9 cellular contexts compared by ENCODE assay signal in genomic region chr20:38304845-38305447, GRCh38. TPM values are rescaled to one million over a fixed set of nuclear protein-coding genes. Genes with fewer than 3 reads are reported as not detected.
A peak's percentile ranks its signal among the peaks of the same experiment; 100 is the strongest.
DNase-seq lines count a peak whose midpoint lies in the region; ATAC-seq and TF ChIP-seq lines count a peak whose summit lies in the region.
"Had no signal": no experiment of that assay in that cellular context is flagged by ENCODE, and none has a peak within 500 bp of the region (broad histone marks: within the 10 kb centered on the region; RNA-seq: fewer than 3 reads in every experiment).

No MANE protein-coding gene starts in this region.

- H3K27me3 ChIP-seq in WERI-Rb-1 (ENCODE audit: insufficient read depth, low read depth, severe bottlenecking) = no peaks in the 10 kb centered on the region

- H3K4me3 Mint-ChIP-seq in type B pancreatic cell = no peak overlapping the region
- H3K4me3 Mint-ChIP-seq in activated T-helper 1 cell treated with anti-CD3 and anti-CD28 coated beads, Interleukin-12 subunit alpha, Interleukin-12 subunit beta, Interleukin-2, Interleukin-4 antibody, amounts not matched to agents 30 ng/mL and 10 ng/mL and 1 ng/mL, durations not matched to agents 14 hours and 24 hours and 36 hours = no peak overlapping the region

- peak; percentile 56 for DNase-seq in EL
- peak; percentile 75 for DNase-seq in HPDE6-E6E7 (ENCODE audit: extremely low spot score)
- DNase-seq in WERI-Rb-1 = peak; percentile 65
- peak; percentile 40 for DNase-seq in left cardiac atrium
- DNase-seq in type B pancreatic cell (ENCODE audit: extremely low spot score, unreplicated experiment) = no peak
- no peak for DNase-seq in NCI-H510A treated with DMSO at 0.1 percent for 48 hours (lab: John Stamatoyannopoulos, UW)
- no peak for DNase-seq in activated T-helper 1 cell treated with anti-CD3 and anti-CD28 coated beads, Interleukin-12 subunit alpha, Interleukin-12 subunit beta, Interleukin-2, Interleukin-4 antibody, amounts not matched to agents 30 ng/mL and 10 ng/mL and 1 ng/mL, durations not matched to agents 14 hours and 24 hours and 36 hours (ENCODE audit: low spot score)
- DNase-seq: naive B cell had no signal

- no peaks in the 10 kb centered on the region for H3K36me3 Mint-ChIP-seq in type B pancreatic cell
- H3K36me3 Mint-ChIP-seq in activated T-helper 1 cell treated with anti-CD3 and anti-CD28 coated beads, Interleukin-12 subunit alpha, Interleukin-12 subunit beta, Interleukin-2, Interleukin-4 antibody, amounts not matched to agents 30 ng/mL and 10 ng/mL and 1 ng/mL, durations not matched to agents 14 hours and 24 hours and 36 hours (ENCODE audit: low read depth) = no peaks in the 10 kb centered on the region
- H3K36me3 Mint-ChIP-seq: naive B cell had no signal

- peak; percentile 19 to 22 for ATAC-seq in left cardiac atrium
- no peak for ATAC-seq in HG02763 (IDR thresholded peaks at IDR 0.05; ENCODE audit: unreplicated experiment)

- no peaks in the 10 kb centered on the region for H3K36me3 ChIP-seq in WERI-Rb-1

- H3K4me3 ChIP-seq in WERI-Rb-1 (ENCODE audit: low read depth, low read length) = no peak overlapping the region

- no peaks in the 10 kb centered on the region for H3K27me3 Mint-ChIP-seq in type B pancreatic cell
- H3K27me3 Mint-ChIP-seq in activated T-helper 1 cell treated with anti-CD3 and anti-CD28 coated beads, Interleukin-12 subunit alpha, Interleukin-12 subunit beta, Interleukin-2, Interleukin-4 antibody, amounts not matched to agents 30 ng/mL and 10 ng/mL and 1 ng/mL, durations not matched to agents 14 hours and 24 hours and 36 hours (ENCODE audit: insufficient read depth) = peaks cover 35% of the 10 kb centered on the region

- intact Hi-C loops in left cardiac atrium (cut with DNase I) = no loop called here
- intact Hi-C loops in activated T-helper 1 cell treated with anti-CD3 and anti-CD28 coated beads, Interleukin-12 subunit alpha, Interleukin-12 subunit beta, Interleukin-2, Interleukin-4 antibody, amounts not matched to agents 30 ng/mL and 10 ng/mL and 1 ng/mL, durations not matched to agents 14 hours and 24 hours and 36 hours (cut with micrococcal nuclease) = no loop called here

- no peak overlapping the region for H3K27ac ChIP-seq in WERI-Rb-1

- peaks cover 15% of the 10 kb centered on the region for H3K4me1 Mint-ChIP-seq in type B pancreatic cell (ENCODE audit: unreplicated experiment)
- H3K4me1 Mint-ChIP-seq in activated T-helper 1 cell treated with anti-CD3 and anti-CD28 coated beads, Interleukin-12 subunit alpha, Interleukin-12 subunit beta, Interleukin-2, Interleukin-4 antibody, amounts not matched to agents 30 ng/mL and 10 ng/mL and 1 ng/mL, durations not matched to agents 14 hours and 24 hours and 36 hours (ENCODE audit: low read depth) = peaks cover 20% of the 10 kb centered on the region

- H3K9me3 Mint-ChIP-seq in type B pancreatic cell = no peaks in the 10 kb centered on the region
- no peaks in the 10 kb centered on the region for H3K9me3 Mint-ChIP-seq in activated T-helper 1 cell treated with anti-CD3 and anti-CD28 coated beads, Interleukin-12 subunit alpha, Interleukin-12 subunit beta, Interleukin-2, Interleukin-4 antibody, amounts not matched to agents 30 ng/mL and 10 ng/mL and 1 ng/mL, durations not matched to agents 14 hours and 24 hours and 36 hours

- H3K9me3 ChIP-seq in WERI-Rb-1 (ENCODE audit: severe bottlenecking) = no peaks in the 10 kb centered on the region

- H3K27ac Mint-ChIP-seq in type B pancreatic cell = no peak overlapping the region
- H3K27ac Mint-ChIP-seq in activated T-helper 1 cell treated with anti-CD3 and anti-CD28 coated beads, Interleukin-12 subunit alpha, Interleukin-12 subunit beta, Interleukin-2, Interleukin-4 antibody, amounts not matched to agents 30 ng/mL and 10 ng/mL and 1 ng/mL, durations not matched to agents 14 hours and 24 hours and 36 hours = no peak overlapping the region

- TF ChIP-seq CTCF in WERI-Rb-1 (IDR thresholded peaks at IDR 0.05; ENCODE audit: low read depth, low read length) (peak; percentile 83), type B pancreatic cell (conservative IDR thresholded peaks at IDR 0.05) (peak; percentile 59)

RNA-seq across cellular contexts. Expression of gene BPI, which starts 1.0 kb away (rescaled TPM):
- total RNA-seq in left cardiac atrium (not detected), type B pancreatic cell (ENCODE audit: low replicate concordance) (0.17 TPM in 1 of 2 replicates, not detected in the other)
- not detected in 2 replicates for total RNA-seq in activated T-helper 1 cell treated with anti-CD3 and anti-CD28 coated beads, Interleukin-12 subunit alpha, Interleukin-12 subunit beta, Interleukin-2, Interleukin-4 antibody, amounts not matched to agents 30 ng/mL and 10 ng/mL and 1 ng/mL, durations not matched to agents 14 hours and 24 hours and 36 hours

RNA-seq across cellular contexts. Expression of gene LBP, which starts 41.3 kb away (rescaled TPM):
- 10 to 100 TPM in 1 of 2 donors, 1 to 10 TPM in 1; 9.0 to 14.5 TPM for total RNA-seq in left cardiac atrium
- total RNA-seq in type B pancreatic cell (ENCODE audit: low replicate concordance) = not detected in 2 replicates
- total RNA-seq in activated T-helper 1 cell treated with anti-CD3 and anti-CD28 coated beads, Interleukin-12 subunit alpha, Interleukin-12 subunit beta, Interleukin-2, Interleukin-4 antibody, amounts not matched to agents 30 ng/mL and 10 ng/mL and 1 ng/mL, durations not matched to agents 14 hours and 24 hours and 36 hours = not detected in 2 replicates

RNA-seq across cellular contexts. Expression of gene KIAA1755, which starts 44.4 kb away (rescaled TPM):
- total RNA-seq in left cardiac atrium = 1 to 10 TPM; 8.0 to 8.1 TPM
- total RNA-seq in type B pancreatic cell (ENCODE audit: low replicate concordance) = 4.7 TPM in 1 of 2 replicates, not detected in the other
- total RNA-seq in activated T-helper 1 cell treated with anti-CD3 and anti-CD28 coated beads, Interleukin-12 subunit alpha, Interleukin-12 subunit beta, Interleukin-2, Interleukin-4 antibody, amounts not matched to agents 30 ng/mL and 10 ng/mL and 1 ng/mL, durations not matched to agents 14 hours and 24 hours and 36 hours = not detected in 2 replicates

Comparison
In these comparisons a context has a peak if more than half of its experiments do, and no peak if none do; other contexts are left out.
1. DNase-seq: peak in EL (single experiment), HPDE6-E6E7 (single experiment), WERI-Rb-1 (single experiment) and left cardiac atrium (single experiment); none in type B pancreatic cell (single experiment), NCI-H510A treated with DMSO at 0.1 percent for 48 hours (single experiment) and activated T-helper 1 cell treated with anti-CD3 and anti-CD28 coated beads, Interleukin-12 subunit alpha, Interleukin-12 subunit beta, Interleukin-2, Interleukin-4 antibody, amounts not matched to agents 30 ng/mL and 10 ng/mL and 1 ng/mL, durations not matched to agents 14 hours and 24 hours and 36 hours (single experiment).